In genomic region chr1:27487927-27488522, GRCh38 we compare ENCODE assay signal across 8 cellular contexts. TPM values are rescaled to one million over a fixed set of nuclear protein-coding genes. Genes with fewer than 3 reads are reported as not detected.
DNase-seq lines count a peak whose midpoint lies in the region; ATAC-seq and TF ChIP-seq lines count a peak whose summit lies in the region.

No MANE protein-coding gene starts in this region.

- no peaks in the 10 kb centered on the region for H3K9me3 Mint-ChIP-seq in activated naive CD8-positive, alpha-beta T cell (ENCODE audit: low read depth)

- peak overlapping the region; percentile 97 for H3K4me3 Mint-ChIP-seq in activated naive CD8-positive, alpha-beta T cell

- H3K27ac ChIP-seq in right atrium auricular region (peak overlapping the region; percentile 100), thoracic aorta (peak overlapping the region in 1 of 2 donors; percentile 98)

- peak overlapping the region; percentile 99 for H3K4me3 ChIP-seq in right atrium auricular region
- peak overlapping the region; percentile 99 for H3K4me3 ChIP-seq in thoracic aorta

- no peaks in the 10 kb centered on the region for H3K9me3 ChIP-seq in right atrium auricular region
- no peaks in the 10 kb centered on the region for H3K9me3 ChIP-seq in thoracic aorta

- ATAC-seq in thoracic aorta (ENCODE audit: insufficient number of reproducible peaks, low FRiP score, low read depth) (no peak), GM18909 (IDR thresholded peaks at IDR 0.05; ENCODE audit: poor library complexity, unreplicated experiment) (no peak)

- H3K36me3 Mint-ChIP-seq in activated naive CD8-positive, alpha-beta T cell: no peaks in the 10 kb centered on the region

- intact Hi-C loops in cardiac septum (cut with DNase I): loop anchor here (2.0 kb wide), 1 partner anchor 119 kb away; no protein-coding TSS in a partner anchor

- no peaks in the 10 kb centered on the region for H3K36me3 ChIP-seq in right atrium auricular region
- no peaks in the 10 kb centered on the region for H3K36me3 ChIP-seq in thoracic aorta

- H3K27me3 ChIP-seq in right atrium auricular region (no peaks in the 10 kb centered on the region), thoracic aorta (replicated peaks; ENCODE audit: insufficient read depth) (no peaks in the 10 kb centered on the region)

- H3K27ac Mint-ChIP-seq in activated naive CD8-positive, alpha-beta T cell: peak overlapping the region; percentile 90

- H3K4me1 ChIP-seq in right atrium auricular region (peaks cover 0 to 54% of the 10 kb centered on the region in 2 donors), thoracic aorta (ENCODE audit: control insufficient read depth in 1 of 2, low read depth in 2 of 2) (peaks cover 38 to 52% of the 10 kb centered on the region in 2 donors)

- H3K4me1 Mint-ChIP-seq in activated naive CD8-positive, alpha-beta T cell (ENCODE audit: low read depth): peaks cover 52% of the 10 kb centered on the region

- no peaks in the 10 kb centered on the region for H3K27me3 Mint-ChIP-seq in activated naive CD8-positive, alpha-beta T cell

- TF ChIP-seq CTCF in right atrium auricular region (IDR thresholded peaks at IDR 0.05): no peak
- TF ChIP-seq CTCF in thoracic aorta (IDR thresholded peaks at IDR 0.05): no peak

- DNase-seq in right atrium auricular region (ENCODE audit: low spot score) (no peak), cardiac septum (ENCODE audit: low spot score) (no peak), left kidney (ENCODE audit: low read depth, low spot score) (peak; percentile 21), thoracic aorta (ENCODE audit: low spot score) (no peak), ureter (ENCODE audit: low spot score) (no peak), NCI-H1930 (lab: John Stamatoyannopoulos, UW) (no peak)

RNA-seq across cellular contexts. Expression of gene WASF2, which starts 1.9 kb away (rescaled TPM):
- total RNA-seq in right atrium auricular region (10 to 100 TPM; 20.7 to 49.0 TPM), cardiac septum (59.3 TPM), thoracic aorta (10 to 100 TPM; 60.1 to 83.7 TPM), ureter (141 TPM)
